In the genomic region with DNA sequence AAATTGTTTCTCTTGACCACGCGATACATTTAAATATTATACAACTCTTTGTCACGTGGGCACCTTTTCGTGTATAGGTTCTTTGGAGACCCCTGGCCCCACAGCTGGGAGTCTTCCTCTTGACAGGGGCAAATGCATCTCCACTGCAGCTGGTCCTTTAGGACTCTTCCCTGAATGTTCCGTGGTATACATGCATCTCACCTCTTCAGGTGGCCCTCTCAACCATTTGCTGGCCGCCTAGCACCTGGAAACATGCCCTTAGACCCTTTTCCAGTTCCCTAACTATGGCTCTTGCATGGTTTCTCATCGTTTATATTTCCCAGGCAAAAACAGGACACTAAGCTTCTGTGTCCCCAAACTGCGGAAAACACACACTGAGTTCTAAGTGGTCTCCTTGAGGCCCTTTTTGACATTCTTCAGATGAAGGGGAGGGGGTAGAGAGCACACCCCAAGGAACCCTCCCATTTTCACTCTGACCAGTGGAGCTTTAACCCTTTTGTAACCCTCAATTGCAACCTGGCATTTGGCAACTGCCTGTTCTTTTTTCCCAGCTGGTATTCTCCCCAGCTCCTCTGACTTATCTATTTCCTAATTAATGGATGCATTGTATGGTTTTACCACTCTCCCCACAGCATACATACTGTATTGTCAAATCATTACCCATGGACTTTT, we compare ENCODE assay signal across 2 cellular contexts.
A peak's percentile ranks its signal among the peaks of the same experiment; 100 is the strongest.
TF ChIP-seq lines count a peak whose summit lies in the region.

No MANE protein-coding gene starts in this region.

TF ChIP-seq in WTC11, 78 proteins besides CTCF, POLR2A, EP300 and RAD21:
- no peak for TF ChIP-seq CREM (CRISPR knock-in tag; IDR thresholded peaks at IDR 0.05)
- no peak for TF ChIP-seq FOXP1 (CRISPR knock-in tag; IDR thresholded peaks at IDR 0.05; ENCODE audit: borderline replicate concordance)
- TF ChIP-seq, protein P1, sequence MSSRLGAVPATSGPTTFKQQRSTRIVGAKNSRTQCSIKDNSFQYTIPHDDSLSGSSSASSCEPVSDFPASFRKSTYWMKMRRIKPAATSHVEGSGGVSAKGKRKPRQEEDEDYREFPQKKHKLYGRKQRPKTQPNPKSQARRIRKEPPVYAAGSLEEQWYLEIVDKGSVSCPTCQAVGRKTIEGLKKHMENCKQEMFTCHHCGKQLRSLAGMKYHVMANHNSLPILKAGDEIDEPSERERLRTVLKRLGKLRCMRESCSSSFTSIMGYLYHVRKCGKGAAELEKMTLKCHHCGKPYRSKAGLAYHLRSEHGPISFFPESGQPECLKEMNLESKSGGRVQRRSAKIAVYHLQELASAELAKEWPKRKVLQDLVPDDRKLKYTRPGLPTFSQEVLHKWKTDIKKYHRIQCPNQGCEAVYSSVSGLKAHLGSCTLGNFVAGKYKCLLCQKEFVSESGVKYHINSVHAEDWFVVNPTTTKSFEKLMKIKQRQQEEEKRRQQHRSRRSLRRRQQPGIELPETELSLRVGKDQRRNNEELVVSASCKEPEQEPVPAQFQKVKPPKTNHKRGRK (CRISPR knock-in tag; IDR thresholded peaks at IDR 0.05; ENCODE audit: borderline replicate concordance): no peak
- TF ChIP-seq, protein P2, sequence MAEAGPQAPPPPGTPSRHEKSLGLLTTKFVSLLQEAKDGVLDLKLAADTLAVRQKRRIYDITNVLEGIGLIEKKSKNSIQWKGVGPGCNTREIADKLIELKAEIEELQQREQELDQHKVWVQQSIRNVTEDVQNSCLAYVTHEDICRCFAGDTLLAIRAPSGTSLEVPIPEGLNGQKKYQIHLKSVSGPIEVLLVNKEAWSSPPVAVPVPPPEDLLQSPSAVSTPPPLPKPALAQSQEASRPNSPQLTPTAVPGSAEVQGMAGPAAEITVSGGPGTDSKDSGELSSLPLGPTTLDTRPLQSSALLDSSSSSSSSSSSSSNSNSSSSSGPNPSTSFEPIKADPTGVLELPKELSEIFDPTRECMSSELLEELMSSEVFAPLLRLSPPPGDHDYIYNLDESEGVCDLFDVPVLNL (CRISPR knock-in tag; IDR thresholded peaks at IDR 0.05; ENCODE audit: borderline replicate concordance, low read depth): no peak
- TF ChIP-seq ZNF263 (CRISPR knock-in tag; IDR thresholded peaks at IDR 0.05; ENCODE audit: low read depth): no peak
- TF ChIP-seq TP53 (CRISPR knock-in tag; IDR thresholded peaks at IDR 0.05): no peak

TF ChIP-seq in HepG2, 621 proteins besides CTCF, POLR2A, EP300 and RAD21:
- TF ChIP-seq POLR2G (IDR thresholded peaks at IDR 0.05; ENCODE audit: low read depth, low read length): peak; percentile 66
- TF ChIP-seq, protein P3, sequence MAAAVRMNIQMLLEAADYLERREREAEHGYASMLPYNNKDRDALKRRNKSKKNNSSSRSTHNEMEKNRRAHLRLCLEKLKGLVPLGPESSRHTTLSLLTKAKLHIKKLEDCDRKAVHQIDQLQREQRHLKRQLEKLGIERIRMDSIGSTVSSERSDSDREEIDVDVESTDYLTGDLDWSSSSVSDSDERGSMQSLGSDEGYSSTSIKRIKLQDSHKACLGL (CRISPR knock-in tag; IDR thresholded peaks at IDR 0.05): no peak
- TF ChIP-seq, protein P4, sequence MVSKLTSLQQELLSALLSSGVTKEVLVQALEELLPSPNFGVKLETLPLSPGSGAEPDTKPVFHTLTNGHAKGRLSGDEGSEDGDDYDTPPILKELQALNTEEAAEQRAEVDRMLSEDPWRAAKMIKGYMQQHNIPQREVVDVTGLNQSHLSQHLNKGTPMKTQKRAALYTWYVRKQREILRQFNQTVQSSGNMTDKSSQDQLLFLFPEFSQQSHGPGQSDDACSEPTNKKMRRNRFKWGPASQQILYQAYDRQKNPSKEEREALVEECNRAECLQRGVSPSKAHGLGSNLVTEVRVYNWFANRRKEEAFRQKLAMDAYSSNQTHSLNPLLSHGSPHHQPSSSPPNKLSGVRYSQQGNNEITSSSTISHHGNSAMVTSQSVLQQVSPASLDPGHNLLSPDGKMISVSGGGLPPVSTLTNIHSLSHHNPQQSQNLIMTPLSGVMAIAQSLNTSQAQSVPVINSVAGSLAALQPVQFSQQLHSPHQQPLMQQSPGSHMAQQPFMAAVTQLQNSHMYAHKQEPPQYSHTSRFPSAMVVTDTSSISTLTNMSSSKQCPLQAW (CRISPR knock-in tag; IDR thresholded peaks at IDR 0.05): no peak
- TF ChIP-seq ZNF782 (CRISPR knock-in tag; IDR thresholded peaks at IDR 0.05; ENCODE audit: borderline replicate concordance): no peak
- TF ChIP-seq RBM22 (optimal IDR thresholded peaks at IDR 0.05; ENCODE audit: low read length): peak; percentile 67
- 0 out of 2 replicates have a peak, but pooled peaks have one; percentile 35 for TF ChIP-seq PAF1 (CRISPR knock-in tag; IDR thresholded peaks at IDR 0.05)
- TF ChIP-seq SOX13 (IDR thresholded peaks at IDR 0.05): no peak
- 0 out of 4 replicates have a peak, but pooled peaks of 1 of the 2 experiments have one; percentile 23 for TF ChIP-seq SOX13 (CRISPR knock-in tag; conservative IDR thresholded peaks at IDR 0.05 in 1 of 2, IDR thresholded peaks at IDR 0.05 in 1 of 2)
- TF ChIP-seq POLR2AphosphoS2 (IDR thresholded peaks at IDR 0.05; ENCODE audit: low read depth, low read length): peak; percentile 64
